ENCODE assay signal across 9 cellular contexts in the genomic region with DNA sequence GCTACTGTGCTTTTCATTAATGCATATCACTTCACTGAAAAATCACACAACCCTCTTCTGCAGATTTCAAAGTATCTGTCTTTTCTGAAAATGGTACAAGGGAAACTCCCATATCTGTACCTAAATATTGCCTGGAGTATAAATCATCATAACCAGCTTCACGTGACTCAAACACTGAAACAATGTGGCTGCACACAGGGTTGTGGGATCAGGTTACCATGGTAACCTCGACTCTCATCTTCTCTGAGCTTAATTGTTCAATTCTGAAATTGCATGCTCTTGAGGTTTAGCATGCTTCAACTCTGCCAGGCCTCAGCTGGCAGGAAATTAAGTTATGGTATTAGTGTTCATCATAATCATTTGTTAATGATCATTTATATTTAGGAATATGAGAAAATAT.
DNase-seq lines count a peak whose midpoint lies in the region; ATAC-seq lines count a peak whose summit lies in the region.
"Had no signal": no experiment of that assay in that cellular context is flagged by ENCODE, and none has a peak within 500 bp of the region (broad histone marks: within the 10 kb centered on the region; RNA-seq: fewer than 3 reads in every experiment).

No MANE protein-coding gene starts in this region.

- H2AFZ ChIP-seq in trophoblast cell (ENCODE audit: insufficient read depth, low read length, poor library complexity) = no peak overlapping the region

- H3K36me3 ChIP-seq in trophoblast cell (ENCODE audit: control insufficient read depth in 1 of 2, insufficient read depth in 2 of 2, low read length in 2 of 2) = no peaks in the 10 kb centered on the region

- no peak overlapping the region for H3K18ac ChIP-seq in trophoblast cell (ENCODE audit: low read length)

- H3K4me1 ChIP-seq in trophoblast cell (ENCODE audit: control insufficient read depth in 1 of 2, insufficient read depth in 2 of 2, low read length in 2 of 2) = no peaks in the 10 kb centered on the region

- WGBS in trophoblast cell (ENCODE audit: extremely low coverage, insufficient coverage, insufficient read length) = no CpG with 5 or more reads among the region's 2 CpGs

- POLR2A ChIA-PET in activated CD8-positive, alpha-beta T cell treated with anti-CD3 and anti-CD28 coated beads, Interleukin-2, amount 10 ng/mL, durations not matched to agents 7 days and 5 days (lab: Charles Lee) = no interaction called here

- no peaks in the 10 kb centered on the region for H3K9me3 Mint-ChIP-seq in activated CD8-positive, alpha-beta T cell treated with anti-CD3 and anti-CD28 coated beads, Interleukin-2, amount 10 ng/mL, durations not matched to agents 7 days and 5 days (ENCODE audit: insufficient read depth)
- H3K9me3 Mint-ChIP-seq: T-helper 1 cell treated with Interleukin-12 subunit alpha and Interleukin-12 subunit beta and Interleukin-4 antibody, amounts not matched to agents 30 μg/mL and 1 μg/mL, for 36 hours had no signal

- H3K4me3 Mint-ChIP-seq in activated CD8-positive, alpha-beta T cell treated with anti-CD3 and anti-CD28 coated beads, Interleukin-2, amount 10 ng/mL, durations not matched to agents 7 days and 5 days = no peak overlapping the region
- H3K4me3 Mint-ChIP-seq: T-helper 1 cell treated with Interleukin-12 subunit alpha and Interleukin-12 subunit beta and Interleukin-4 antibody, amounts not matched to agents 30 μg/mL and 1 μg/mL, for 36 hours had no signal

- no peaks in the 10 kb centered on the region for H3K79me2 ChIP-seq in trophoblast cell (ENCODE audit: control insufficient read depth, insufficient read depth, low read length, poor library complexity)

- no peak overlapping the region for H3K27ac Mint-ChIP-seq in activated CD8-positive, alpha-beta T cell treated with anti-CD3 and anti-CD28 coated beads, Interleukin-2, amount 10 ng/mL, durations not matched to agents 7 days and 5 days
- H3K27ac Mint-ChIP-seq: T-helper 1 cell treated with Interleukin-12 subunit alpha and Interleukin-12 subunit beta and Interleukin-4 antibody, amounts not matched to agents 30 μg/mL and 1 μg/mL, for 36 hours had no signal

- no peak overlapping the region for H2BK120ac ChIP-seq in trophoblast cell (ENCODE audit: insufficient read depth, low read length, poor library complexity)

- H3K27me3 ChIP-seq in trophoblast cell (ENCODE audit: insufficient read depth, low read length) = no peaks in the 10 kb centered on the region

- no peak overlapping the region for H3K4ac ChIP-seq in trophoblast cell (ENCODE audit: low read depth, low read length)

- no peak overlapping the region for H4K8ac ChIP-seq in trophoblast cell (ENCODE audit: low read depth, low read length)

- H3K36me3 Mint-ChIP-seq in activated CD8-positive, alpha-beta T cell treated with anti-CD3 and anti-CD28 coated beads, Interleukin-2, amount 10 ng/mL, durations not matched to agents 7 days and 5 days (ENCODE audit: low read depth) = no peaks in the 10 kb centered on the region

- peak; percentile 69 for ATAC-seq in HG03457 (IDR thresholded peaks at IDR 0.05; ENCODE audit: unreplicated experiment)
- ATAC-seq in activated CD8-positive, alpha-beta T cell treated with anti-CD3 and anti-CD28 coated beads, Interleukin-2, amount 10 ng/mL, durations not matched to agents 7 days and 5 days = peak; percentile 69

- no peak overlapping the region for H2BK5ac ChIP-seq in trophoblast cell (ENCODE audit: low read depth, low read length, poor library complexity)

- H3K4me2 ChIP-seq in trophoblast cell (ENCODE audit: low read length) = no peak overlapping the region

- H3K4me1 Mint-ChIP-seq in activated CD8-positive, alpha-beta T cell treated with anti-CD3 and anti-CD28 coated beads, Interleukin-2, amount 10 ng/mL, durations not matched to agents 7 days and 5 days (ENCODE audit: low read depth) = peaks cover 21% of the 10 kb centered on the region

- H2AK5ac ChIP-seq in trophoblast cell (ENCODE audit: low read length) = no peak overlapping the region

- no peak overlapping the region for H3K9ac ChIP-seq in trophoblast cell (ENCODE audit: low read length)

- CTCF ChIA-PET in activated CD8-positive, alpha-beta T cell treated with anti-CD3 and anti-CD28 coated beads, Interleukin-2, amount 10 ng/mL, durations not matched to agents 7 days and 5 days (lab: Charles Lee) = interaction anchor here (0.9 to 1.1 kb wide), 4 partner anchors 9 to 172 kb away, joined by 3 to 6 read pairs (median 4); no protein-coding TSS in a partner anchor

- H3K4me3 ChIP-seq in trophoblast cell (ENCODE audit: low read depth, low read length) = no peak overlapping the region

- peak; percentile 56 for DNase-seq in activated naive CD4-positive, alpha-beta T cell treated with Interleukin-2 at 50 U/mL for 16 hours
- no peak for DNase-seq in activated naive CD4-positive, alpha-beta T cell (lab: John Stamatoyannopoulos, UW)
- peak; percentile 60 for DNase-seq in activated CD8-positive, alpha-beta T cell treated with anti-CD3 and anti-CD28 coated beads, Interleukin-2, amount 10 ng/mL, durations not matched to agents 7 days and 5 days
- DNase-seq in stimulated activated CD4-positive, alpha-beta T cell treated with anti-CD3 and anti-CD28 coated beads, TNF-alpha, amount 100 ng/mL, for 24 hours (ENCODE audit: low read depth in 3 of 3) = peak; percentile 2 to 36 (median 25)
- DNase-seq in LoVo (ENCODE audit: low spot score) (no peak), trophoblast cell (no peak), SW480 (ENCODE audit: low spot score) (no peak)

- H3K27me3 Mint-ChIP-seq in activated CD8-positive, alpha-beta T cell treated with anti-CD3 and anti-CD28 coated beads, Interleukin-2, amount 10 ng/mL, durations not matched to agents 7 days and 5 days (ENCODE audit: low read depth) = no peaks in the 10 kb centered on the region

- no peak overlapping the region for H4K12ac ChIP-seq in trophoblast cell (ENCODE audit: low read depth, low read length)

- H3K23ac ChIP-seq in trophoblast cell (ENCODE audit: low read length) = no peak overlapping the region

- no peak overlapping the region for H2BK12ac ChIP-seq in trophoblast cell (ENCODE audit: low read length)

- no peak overlapping the region for H3K14ac ChIP-seq in trophoblast cell (ENCODE audit: low read length)

- H3K9me3 ChIP-seq in trophoblast cell (ENCODE audit: insufficient read depth, low read depth, low read length) = no peaks in the 10 kb centered on the region

- H3K27ac ChIP-seq in trophoblast cell (ENCODE audit: low read depth, low read length) = no peak overlapping the region

- H3K79me1 ChIP-seq in trophoblast cell (ENCODE audit: low read length) = no peaks in the 10 kb centered on the region

- no peak overlapping the region for H4K91ac ChIP-seq in trophoblast cell (ENCODE audit: low read depth, low read length)

Comparison
In these comparisons a context has a peak if more than half of its experiments do, and no peak if none do; other contexts are left out.
1. DNase-seq: peak in activated naive CD4-positive, alpha-beta T cell treated with Interleukin-2 at 50 U/mL for 16 hours (single experiment), activated CD8-positive, alpha-beta T cell treated with anti-CD3 and anti-CD28 coated beads, Interleukin-2, amount 10 ng/mL, durations not matched to agents 7 days and 5 days (single experiment) and stimulated activated CD4-positive, alpha-beta T cell treated with anti-CD3 and anti-CD28 coated beads, TNF-alpha, amount 100 ng/mL, for 24 hours (3 of 3); none in activated naive CD4-positive, alpha-beta T cell (0 of 4), LoVo (single experiment), trophoblast cell (0 of 2) and SW480 (single experiment).